In genomic region chr2:38602136-38602731, GRCh38 we compare ENCODE assay signal across 8 cellular contexts. TPM values are rescaled to one million over a fixed set of nuclear protein-coding genes. Genes with fewer than 3 reads are reported as not detected.
DNase-seq lines count a peak whose midpoint lies in the region; ATAC-seq and TF ChIP-seq lines count a peak whose summit lies in the region.

No MANE protein-coding gene starts in this region.

- DNase-seq in NOMO-1 (lab: John Stamatoyannopoulos, UW; ENCODE audit: unreplicated experiment in 2 of 2) = peak; percentile 8 to 49
- no peak for DNase-seq in NOMO-1 treated with dmso at 0.1 percent for 144 hours (lab: John Stamatoyannopoulos, UW; ENCODE audit: unreplicated experiment)
- peak; percentile 54 for DNase-seq in activated CD4-positive, alpha-beta T cell treated with anti-CD3 and anti-CD28 coated beads for 48 hours
- DNase-seq in lung (ENCODE audit: low spot score) = peak; percentile 44
- no peak for DNase-seq in NCI-H2029 (lab: John Stamatoyannopoulos, UW)

- no peaks in the 10 kb centered on the region for H3K27me3 Mint-ChIP-seq in dendritic cell treated with granulocyte-macrophage colony-stimulating factor and Interleukin-4, amounts not matched to agents 40 ng/mL and 50 ng/mL, for 4 days
- peaks cover 54% of the 10 kb centered on the region for H3K27me3 Mint-ChIP-seq in stimulated activated memory B cell treated with anti-CD40 and anti-IgM and Interleukin-4, amounts not matched to agents 10 μg/mL and 1 μg/mL and 100 μg/mL, for 72 hours

- peaks cover 2 to 14% of the 10 kb centered on the region in 2 donors for H3K4me1 ChIP-seq in lung (ENCODE audit: control insufficient read depth in 2 of 2, insufficient read depth in 2 of 2, low read length in 2 of 2)

- intact Hi-C loops in dendritic cell treated with granulocyte-macrophage colony-stimulating factor and Interleukin-4, amounts not matched to agents 40 ng/mL and 50 ng/mL, for 4 days (cut with micrococcal nuclease) = loop anchor here (2.0 kb wide), 1 partner anchor 65 kb away; the partner anchor contains the start of gene GALM

- peak overlapping the region; percentile 86 for H3K4me3 ChIP-seq in lung

- TF ChIP-seq CTCF in lung (IDR thresholded peaks at IDR 0.05; ENCODE audit: control extremely low read depth, extremely low read depth) = no peak

- ATAC-seq in HG03520 (IDR thresholded peaks at IDR 0.05; ENCODE audit: unreplicated experiment) (peak; percentile 28), lung (ENCODE audit: insufficient read depth, low FRiP score) (peak; percentile 21)
- peak; percentile 34 for ATAC-seq in stimulated activated memory B cell treated with anti-CD40 and anti-IgM and Interleukin-4, amounts not matched to agents 10 μg/mL and 1 μg/mL and 100 μg/mL, for 72 hours

- H3K4me1 Mint-ChIP-seq in dendritic cell treated with granulocyte-macrophage colony-stimulating factor and Interleukin-4, amounts not matched to agents 40 ng/mL and 50 ng/mL, for 4 days (ENCODE audit: low read depth) = peaks cover 54% of the 10 kb centered on the region
- peaks cover 19% of the 10 kb centered on the region for H3K4me1 Mint-ChIP-seq in stimulated activated memory B cell treated with anti-CD40 and anti-IgM and Interleukin-4, amounts not matched to agents 10 μg/mL and 1 μg/mL and 100 μg/mL, for 72 hours

- no peaks in the 10 kb centered on the region for H3K9me3 Mint-ChIP-seq in dendritic cell treated with granulocyte-macrophage colony-stimulating factor and Interleukin-4, amounts not matched to agents 40 ng/mL and 50 ng/mL, for 4 days
- no peaks in the 10 kb centered on the region for H3K9me3 Mint-ChIP-seq in stimulated activated memory B cell treated with anti-CD40 and anti-IgM and Interleukin-4, amounts not matched to agents 10 μg/mL and 1 μg/mL and 100 μg/mL, for 72 hours

- no peaks in the 10 kb centered on the region for H3K36me3 ChIP-seq in lung (ENCODE audit: control insufficient read depth in 2 of 2, insufficient read depth in 2 of 2, low read length in 2 of 2)

- WGBS in lung, 2 donors = 0% methylated on average over 51 to 74 of the region's 74 CpGs

- peaks cover 9% of the 10 kb centered on the region for H3K36me3 Mint-ChIP-seq in dendritic cell treated with granulocyte-macrophage colony-stimulating factor and Interleukin-4, amounts not matched to agents 40 ng/mL and 50 ng/mL, for 4 days (ENCODE audit: low read depth)
- no peaks in the 10 kb centered on the region for H3K36me3 Mint-ChIP-seq in stimulated activated memory B cell treated with anti-CD40 and anti-IgM and Interleukin-4, amounts not matched to agents 10 μg/mL and 1 μg/mL and 100 μg/mL, for 72 hours

- H3K9me3 ChIP-seq in lung (ENCODE audit: control insufficient read depth in 2 of 2, insufficient read depth in 1 of 2, low read length in 1 of 2) = no peaks in the 10 kb centered on the region

- peak overlapping the region; percentile 92 for H3K27ac Mint-ChIP-seq in dendritic cell treated with granulocyte-macrophage colony-stimulating factor and Interleukin-4, amounts not matched to agents 40 ng/mL and 50 ng/mL, for 4 days
- peak overlapping the region; percentile 72 for H3K27ac Mint-ChIP-seq in stimulated activated memory B cell treated with anti-CD40 and anti-IgM and Interleukin-4, amounts not matched to agents 10 μg/mL and 1 μg/mL and 100 μg/mL, for 72 hours

- H3K4me3 Mint-ChIP-seq in dendritic cell treated with granulocyte-macrophage colony-stimulating factor and Interleukin-4, amounts not matched to agents 40 ng/mL and 50 ng/mL, for 4 days = peak overlapping the region; percentile 85
- H3K4me3 Mint-ChIP-seq in stimulated activated memory B cell treated with anti-CD40 and anti-IgM and Interleukin-4, amounts not matched to agents 10 μg/mL and 1 μg/mL and 100 μg/mL, for 72 hours = peak overlapping the region; percentile 82

- H3K27ac ChIP-seq in lung (ENCODE audit: low read depth in 1 of 2, low read length in 1 of 2) = peak overlapping the region; percentile 97 to 98

- H3K27me3 ChIP-seq in lung (ENCODE audit: control insufficient read depth, insufficient read depth) = no peaks in the 10 kb centered on the region

RNA-seq across cellular contexts. Expression of gene HNRNPLL, which starts 0.5 kb away (rescaled TPM):
- 10 to 100 TPM; 43.7 to 88.8 TPM for total RNA-seq in lung
- 10 to 100 TPM; 12.4 to 17.7 TPM for polyA plus RNA-seq in lung

Comparison
In these comparisons a context has a peak if more than half of its experiments do, and no peak if none do; other contexts are left out.
1. DNase-seq: peak in NOMO-1 (2 of 2), activated CD4-positive, alpha-beta T cell treated with anti-CD3 and anti-CD28 coated beads for 48 hours (single experiment) and lung (single experiment); none in NOMO-1 treated with dmso at 0.1 percent for 144 hours (single experiment) and NCI-H2029 (single experiment).
2. Peak in every context shown above with its lines, with median percentiles within 50 percentile points of each other: ATAC-seq.